ENCODE assay signal across 1 cellular context in genomic region chr3:6921041-6921440, GRCh38.
TF ChIP-seq lines count a peak whose summit lies in the region.

No MANE protein-coding gene starts in this region.

TF ChIP-seq in liver, 16 proteins besides CTCF, POLR2A, EP300 and RAD21 (continued from another document):
- TF ChIP-seq RXRA (IDR thresholded peaks at IDR 0.05): peak in 1 of 2 donors; percentile 43
- peak; percentile 18 for TF ChIP-seq FOXA2 (IDR thresholded peaks at IDR 0.05)
- no peak for TF ChIP-seq EGR1 (IDR thresholded peaks at IDR 0.05; ENCODE audit: low read depth in 2 of 2)
- TF ChIP-seq MAX (IDR thresholded peaks at IDR 0.05): peak; percentile 31
- TF ChIP-seq JUND (IDR thresholded peaks at IDR 0.05): peak in 1 of 2 donors; percentile 59
- no peak for TF ChIP-seq SP1 (IDR thresholded peaks at IDR 0.05)
- no peak for TF ChIP-seq TAF1 (conservative IDR thresholded peaks at IDR 0.05)
- peak; percentile 53 for TF ChIP-seq YY1 (IDR thresholded peaks at IDR 0.05)
- peak; percentile 50 for TF ChIP-seq FOXA1 (IDR thresholded peaks at IDR 0.05)
- TF ChIP-seq REST (IDR thresholded peaks at IDR 0.05): peak; percentile 37
- TF ChIP-seq HNF4G (IDR thresholded peaks at IDR 0.05): no peak
